Comparison of ENCODE assay signal across 18 cellular contexts in genomic region chr1:206482611-206483010, GRCh38. TPM values are rescaled to one million over a fixed set of nuclear protein-coding genes. Genes with fewer than 3 reads are reported as not detected.
DNase-seq lines count a peak whose midpoint lies in the region; ATAC-seq and TF ChIP-seq lines count a peak whose summit lies in the region.
"Had no signal": no experiment of that assay in that cellular context is flagged by ENCODE, and none has a peak within 500 bp of the region (broad histone marks: within the 10 kb centered on the region; RNA-seq: fewer than 3 reads in every experiment).

No MANE protein-coding gene starts in this region.

- peaks cover 36% of the 10 kb centered on the region for H3K36me3 ChIP-seq in IMR-90 (ENCODE audit: control insufficient read depth, insufficient read depth, low read length)

- no peak overlapping the region for H3K56ac ChIP-seq in IMR-90 (ENCODE audit: extremely low read depth, insufficient read depth, low read length)

- H3K9me1 ChIP-seq in IMR-90 (ENCODE audit: insufficient read depth, low read length): peaks cover 8% of the 10 kb centered on the region

- peaks cover 0 to 7% of the 10 kb centered on the region in 2 experiments; a peak in 1 of 4 replicates for H3K79me1 ChIP-seq in IMR-90 (ENCODE audit: low read depth in 1 of 2, low read length in 2 of 2)

- H2BK20ac ChIP-seq in IMR-90 (ENCODE audit: low read depth, low read length): no peak overlapping the region

- peak overlapping the region; percentile 51 for H2AFZ ChIP-seq in IMR-90 (replicated peaks; ENCODE audit: low read length, poor library complexity)

- TF ChIP-seq RAD21 in IMR-90 (IDR thresholded peaks at IDR 0.05; ENCODE audit: low read length): no peak

- POLR2A ChIA-PET in IMR-90 (lab: Charles Lee; ENCODE audit: unreplicated experiment) (no interaction called here), HEK293T (lab: Yijun Ruan, JAX) (no interaction called here)

- H2BK120ac ChIP-seq in IMR-90 (ENCODE audit: low read depth, low read length): no peak overlapping the region

- H2AK5ac ChIP-seq in IMR-90 (ENCODE audit: low read depth, low read length): peak overlapping the region; percentile 16; the same call in 1 of the 2 replicates

- H3K36me3 Mint-ChIP-seq in activated T-cell treated with anti-CD3 and anti-CD28 coated beads, Interleukin-2, amount 50 U/mL, for 24 hours (ENCODE audit: low read depth): peaks cover 76% of the 10 kb centered on the region
- peaks cover 17% of the 10 kb centered on the region for H3K36me3 Mint-ChIP-seq in activated T-cell treated with anti-CD3 and anti-CD28 coated beads, Interleukin-2, amount 50 U/mL, for 4 hours (ENCODE audit: insufficient read depth)
- peaks cover 56% of the 10 kb centered on the region for H3K36me3 Mint-ChIP-seq in stimulated activated effector memory CD8-positive, alpha-beta T cell treated with anti-CD3 and anti-CD28 coated beads, Interleukin-12 subunit alpha, Interleukin-12 subunit beta, amount 100 ng/mL, for 72 hours

- no peak overlapping the region for H3K18ac ChIP-seq in IMR-90 (ENCODE audit: low read depth, low read length)

- peaks cover 9% of the 10 kb centered on the region for H3K4me1 ChIP-seq in IMR-90 (ENCODE audit: control insufficient read depth, insufficient read depth, low read length)

- no peak for DNase-seq in activated T-cell treated with anti-CD3 and anti-CD28 coated beads, Interleukin-2, amount 50 U/mL, for 24 hours
- no peak for DNase-seq in activated T-cell treated with anti-CD3 and anti-CD28 coated beads, Interleukin-2, amount 50 U/mL, for 4 hours
- DNase-seq in IMR-90 (no peak), NCI-H69 (lab: John Stamatoyannopoulos, UW) (peak; percentile 42), ACHN (no peak), HEK293T (ENCODE audit: extremely low spot score) (no peak)
- DNase-seq in stimulated activated effector memory CD8-positive, alpha-beta T cell treated with anti-CD3 and anti-CD28 coated beads, Interleukin-12 subunit alpha, Interleukin-12 subunit beta, amount 100 ng/mL, for 72 hours (ENCODE audit: low spot score in 2 of 2): no peak
- DNase-seq: CD4-positive, CD25-positive, alpha-beta regulatory T cell; DND-41; GDM1; GOT3; HFFc6; KG1; NCI-H1092; NCI-H2081; NCI-H446; NCI-H82; SHP77 treated with DMSO at 0.1 percent for 48 hours had no signal

- no peak overlapping the region for H3K14ac ChIP-seq in IMR-90 (replicated peaks; ENCODE audit: low read depth, low read length)

- no peak overlapping the region for H3K4me2 ChIP-seq in IMR-90 (ENCODE audit: low read depth, low read length)

- peaks cover 21% of the 10 kb centered on the region for H3K4me1 Mint-ChIP-seq in activated T-cell treated with anti-CD3 and anti-CD28 coated beads, Interleukin-2, amount 50 U/mL, for 24 hours (ENCODE audit: low read depth)
- H3K4me1 Mint-ChIP-seq in activated T-cell treated with anti-CD3 and anti-CD28 coated beads, Interleukin-2, amount 50 U/mL, for 4 hours (ENCODE audit: low read depth): peaks cover 10% of the 10 kb centered on the region
- peaks cover 23% of the 10 kb centered on the region for H3K4me1 Mint-ChIP-seq in stimulated activated effector memory CD8-positive, alpha-beta T cell treated with anti-CD3 and anti-CD28 coated beads, Interleukin-12 subunit alpha, Interleukin-12 subunit beta, amount 100 ng/mL, for 72 hours

- no peak overlapping the region for H2BK15ac ChIP-seq in IMR-90 (ENCODE audit: low read depth, low read length)

- no peaks in the 10 kb centered on the region for H3K27me3 ChIP-seq in IMR-90 (ENCODE audit: control insufficient read depth, insufficient read depth, low read length)

- no peaks in the 10 kb centered on the region; the same call in 1 of the 2 replicates for H4K20me1 ChIP-seq in IMR-90 (ENCODE audit: insufficient read depth, low read length)

- CTCF ChIA-PET in IMR-90 (lab: Yijun Ruan, JAX) (no interaction called here), HEK293T (lab: Yijun Ruan, JAX) (no interaction called here)

- H3K4me3 Mint-ChIP-seq in activated T-cell treated with anti-CD3 and anti-CD28 coated beads, Interleukin-2, amount 50 U/mL, for 24 hours: no peak overlapping the region
- H3K4me3 Mint-ChIP-seq in activated T-cell treated with anti-CD3 and anti-CD28 coated beads, Interleukin-2, amount 50 U/mL, for 4 hours: no peak overlapping the region
- H3K4me3 Mint-ChIP-seq in stimulated activated effector memory CD8-positive, alpha-beta T cell treated with anti-CD3 and anti-CD28 coated beads, Interleukin-12 subunit alpha, Interleukin-12 subunit beta, amount 100 ng/mL, for 72 hours: no peak overlapping the region
- H3K4me3 Mint-ChIP-seq: CD4-positive, CD25-positive, alpha-beta regulatory T cell; HFFc6 had no signal

- no peak overlapping the region for H3K4me3 ChIP-seq in IMR-90 (ENCODE audit: insufficient read depth, low read depth, low read length)

- H2AK9ac ChIP-seq in IMR-90 (replicated peaks; ENCODE audit: low read depth, low read length, poor library complexity): peak overlapping the region; percentile 24

- no peak overlapping the region for H4K5ac ChIP-seq in IMR-90 (ENCODE audit: low read depth, low read length)

- no peaks in the 10 kb centered on the region for H3K9me3 ChIP-seq in IMR-90 (ENCODE audit: control insufficient read depth, insufficient read depth, low read length)

- TF ChIP-seq CTCF in IMR-90 (conservative IDR thresholded peaks at IDR 0.05; ENCODE audit: low read depth, low read length): no peak

- no peak overlapping the region for H3K9ac ChIP-seq in IMR-90 (ENCODE audit: low read depth, low read length)

- WGBS in IMR-90 (ENCODE audit: extremely low coverage in 2 of 2, insufficient read length in 1 of 2), 2 experiments: 100% methylated on average over 1 of the region's 2 CpGs; no CpG with 5 or more reads in 1 of the 2 experiments

- no peak for TF ChIP-seq POLR2A in IMR-90 (IDR thresholded peaks at IDR 0.05; ENCODE audit: low read depth, low read length)

- H3K4ac ChIP-seq in IMR-90 (ENCODE audit: low read depth, low read length): no peak overlapping the region

- in situ Hi-C loops in IMR-90 (cut with MboI; ENCODE audit: low sequenced_read_pairs) (loop anchor here (5.0 to 10.0 kb wide), 3 partner anchors 60 to 432 kb away; no protein-coding TSS in a partner anchor), ACHN (cut with HindIII; ENCODE audit: low pct_ligation_motif_present, low pct_unique_long_range_greater_than_20kb, low sequenced_read_pairs) (no loop called here)

- dilution Hi-C loops in IMR-90 (cut with HindIII; ENCODE audit: low sequenced_read_pairs, unreplicated experiment): no loop called here

- peak overlapping the region; percentile 59 for H3K27ac Mint-ChIP-seq in activated T-cell treated with anti-CD3 and anti-CD28 coated beads, Interleukin-2, amount 50 U/mL, for 24 hours
- peak overlapping the region; percentile 36 for H3K27ac Mint-ChIP-seq in stimulated activated effector memory CD8-positive, alpha-beta T cell treated with anti-CD3 and anti-CD28 coated beads, Interleukin-12 subunit alpha, Interleukin-12 subunit beta, amount 100 ng/mL, for 72 hours
- H3K27ac Mint-ChIP-seq: HFFc6 had no signal

- no peak for ATAC-seq in activated T-cell treated with anti-CD3 and anti-CD28 coated beads, Interleukin-2, amount 50 U/mL, for 4 hours
- ATAC-seq in IMR-90 (ENCODE audit: low read depth): no peak
- ATAC-seq in stimulated activated effector memory CD8-positive, alpha-beta T cell treated with anti-CD3 and anti-CD28 coated beads, Interleukin-12 subunit alpha, Interleukin-12 subunit beta, amount 100 ng/mL, for 72 hours: no peak

- no TSS peak for BruUV-seq in IMR-90 (replicated peaks; lab: Mats Ljungman, UMichigan)

- H2BK5ac ChIP-seq in IMR-90 (ENCODE audit: low read depth, low read length, poor library complexity, severe bottlenecking): no peak overlapping the region

- H3K9me3 Mint-ChIP-seq in activated T-cell treated with anti-CD3 and anti-CD28 coated beads, Interleukin-2, amount 50 U/mL, for 24 hours: no peaks in the 10 kb centered on the region
- H3K9me3 Mint-ChIP-seq in activated T-cell treated with anti-CD3 and anti-CD28 coated beads, Interleukin-2, amount 50 U/mL, for 4 hours: no peaks in the 10 kb centered on the region
- H3K9me3 Mint-ChIP-seq in stimulated activated effector memory CD8-positive, alpha-beta T cell treated with anti-CD3 and anti-CD28 coated beads, Interleukin-12 subunit alpha, Interleukin-12 subunit beta, amount 100 ng/mL, for 72 hours: no peaks in the 10 kb centered on the region
- H3K9me3 Mint-ChIP-seq: CD4-positive, CD25-positive, alpha-beta regulatory T cell; HFFc6 had no signal

- intact Hi-C loops in IMR-90 (cut with micrococcal nuclease): no loop called here

- H3K27ac ChIP-seq in IMR-90 (ENCODE audit: insufficient read depth, low read length): no peak overlapping the region

- no peak overlapping the region for H4K8ac ChIP-seq in IMR-90 (ENCODE audit: low read depth in 2 of 2, low read length in 2 of 2)

- no peaks in the 10 kb centered on the region for H3K27me3 Mint-ChIP-seq in activated T-cell treated with anti-CD3 and anti-CD28 coated beads, Interleukin-2, amount 50 U/mL, for 24 hours
- no peaks in the 10 kb centered on the region for H3K27me3 Mint-ChIP-seq in activated T-cell treated with anti-CD3 and anti-CD28 coated beads, Interleukin-2, amount 50 U/mL, for 4 hours (ENCODE audit: low read depth)
- H3K27me3 Mint-ChIP-seq: CD4-positive, CD25-positive, alpha-beta regulatory T cell had no signal

- no peak overlapping the region for H3K23ac ChIP-seq in IMR-90 (ENCODE audit: low read depth, low read length)

- H4K91ac ChIP-seq in IMR-90 (ENCODE audit: insufficient read depth, low read depth, low read length): no peak overlapping the region

TF ChIP-seq in IMR-90, 13 proteins besides CTCF, POLR2A, EP300 and RAD21 (continues in another document):
- TF ChIP-seq CHD1 (IDR thresholded peaks at IDR 0.05; ENCODE audit: low read depth, low read length) (no peak), SMC3 (IDR thresholded peaks at IDR 0.05; ENCODE audit: low read depth, low read length) (no peak), NFE2L2 (IDR thresholded peaks at IDR 0.05; ENCODE audit: low read depth, low read length) (no peak)

RNA-seq across cellular contexts. Expression of gene IKBKE, which starts 12.3 kb away (rescaled TPM):
- total RNA-seq in activated T-cell treated with anti-CD3 and anti-CD28 coated beads, Interleukin-2, amount 50 U/mL, for 4 hours: 10 to 100 TPM; 14.7 to 17.2 (median 16.1) TPM
- total RNA-seq in IMR-90 (2012; rRNA removed): 21.4 and 24.0 TPM in 2 replicates
- 20.3 and 21.0 TPM in 2 replicates for polyA plus RNA-seq in IMR-90 (2012; rRNA removed)
- 14.8 and 17.1 TPM in 2 replicates for polyA plus RNA-seq in IMR-90 (2012; cell fraction: cytosol; rRNA removed)
- 47.3 and 62.4 TPM in 2 replicates for polyA plus RNA-seq in IMR-90 (2012; cell fraction: nucleus; rRNA removed; ENCODE audit: low replicate concordance)

RNA-seq across cellular contexts. Expression of gene RASSF5, which starts 24.7 kb away (rescaled TPM):
- total RNA-seq in activated T-cell treated with anti-CD3 and anti-CD28 coated beads, Interleukin-2, amount 50 U/mL, for 4 hours: 100 to 1,000 TPM; 179 to 227 (median 216) TPM
- total RNA-seq in IMR-90 (2012; rRNA removed): 0.18 and 0.56 TPM in 2 replicates
- 1.1 TPM in 2 replicates for polyA plus RNA-seq in IMR-90 (2012; rRNA removed)
- polyA plus RNA-seq in IMR-90 (2012; cell fraction: cytosol; rRNA removed): 0.39 and 1.2 TPM in 2 replicates
- 2.3 and 3.2 TPM in 2 replicates for polyA plus RNA-seq in IMR-90 (2012; cell fraction: nucleus; rRNA removed; ENCODE audit: low replicate concordance)

Comparison
In these comparisons a context has a peak if more than half of its experiments do, and no peak if none do; other contexts are left out.
1. RNA of gene RASSF5, which starts 24.7 kb away (total RNA-seq): 179 to 227 TPM in activated T-cell treated with anti-CD3 and anti-CD28 coated beads, Interleukin-2, amount 50 U/mL, for 4 hours; 0.18 to 0.56 TPM in IMR-90; every median in the first group is over 100 times any median in the second.